In genomic region chrX:110703641-110704040, GRCh38 we compare ENCODE assay signal across 28 cellular contexts.
"Had no signal": no experiment of that assay in that cellular context is flagged by ENCODE, and none has a peak within 500 bp of the region (broad histone marks: within the 10 kb centered on the region; RNA-seq: fewer than 3 reads in every experiment).

No MANE protein-coding gene starts in this region.

- H3K36me3 ChIP-seq: ascending aorta, breast epithelium, cardiac muscle cell, colonic mucosa had no signal

- ATAC-seq: activated CD4-positive, alpha-beta T cell treated with anti-CD3 and anti-CD28 coated beads for 36 hours; activated CD8-positive, alpha-beta memory T cell treated with anti-CD3 and anti-CD28 coated beads, Interleukin-2, amount 10 ng/mL, durations not matched to agents 7 days and 5 days; activated CD8-positive, alpha-beta T cell treated with anti-CD3 and anti-CD28 coated beads, Interleukin-2, amount 10 ng/mL, durations not matched to agents 7 days and 5 days; activated naive CD4-positive, alpha-beta T cell treated with anti-CD3 and anti-CD28 coated beads, Interleukin-2, amount 50 U/mL, for 72 hours; activated T-cell treated with anti-CD3 and anti-CD28 coated beads, Interleukin-2, amount 50 U/mL, for 72 hours; esophagus mucosa had no signal

- DNase-seq: activated CD4-positive, alpha-beta memory T cell treated with anti-CD3 and anti-CD28 coated beads for 36 hours; activated CD4-positive, alpha-beta T cell treated with anti-CD3 and anti-CD28 coated beads for 36 hours; activated CD4-positive, alpha-beta T cell treated with anti-CD3 and anti-CD28 coated beads, Interleukin-2, amount 10 ng/mL, durations not matched to agents 24 days and 14 days; activated CD4-positive, CD25-positive, alpha-beta regulatory T cell; activated CD4-positive, CD25-positive, alpha-beta regulatory T cell treated with anti-CD3 and anti-CD28 coated beads, Interleukin-2, amount 50 U/mL, for 72 hours; activated CD8-positive, alpha-beta memory T cell treated with anti-CD3 and anti-CD28 coated beads, Interleukin-2, amount 10 ng/mL, durations not matched to agents 7 days and 5 days; activated CD8-positive, alpha-beta memory T cell treated with anti-CD3 and anti-CD28 coated beads, Interleukin-2, amount 50 U/mL, for 4 hours; activated CD8-positive, alpha-beta T cell treated with anti-CD3 and anti-CD28 coated beads, Interleukin-2, amount 10 ng/mL, durations not matched to agents 7 days and 5 days; activated gamma-delta T cell; activated naive CD4-positive, alpha-beta T cell; activated naive CD4-positive, alpha-beta T cell treated with anti-CD3 and anti-CD28 coated beads, Interleukin-2, amount 10 ng/mL, durations not matched to agents 7 days and 5 days; activated naive CD8-positive, alpha-beta T cell treated with anti-CD3 and anti-CD28 coated beads, Interleukin-2, amount 10 ng/mL, durations not matched to agents 7 days and 5 days; activated T-cell treated with anti-CD3 and anti-CD28 coated beads for 4 hours; activated T-cell treated with anti-CD3 and anti-CD28 coated beads, Interleukin-2, amount 50 U/mL, for 24 hours; activated T-cell treated with anti-CD3 and anti-CD28 coated beads, Interleukin-2, amount 50 U/mL, for 72 hours; central memory CD4-positive, alpha-beta T cell; cerebellar nuclear complex; colonic mucosa; effector memory CD4-positive, alpha-beta T cell; endodermal cell; foreskin fibroblast; head of caudate nucleus; T-helper 2 cell had no signal

- H3K27me3 ChIP-seq: ascending aorta, colonic mucosa had no signal

- H3K4me1 ChIP-seq: ascending aorta, breast epithelium, colonic mucosa had no signal

- H3K27ac ChIP-seq: ascending aorta, breast epithelium, cardiac muscle cell, colonic mucosa had no signal

- H3K9me3 ChIP-seq: ascending aorta, colonic mucosa had no signal

- H3K4me3 ChIP-seq: ascending aorta, breast epithelium, cardiac muscle cell, colonic mucosa had no signal
